9 cellular contexts compared by ENCODE assay signal in genomic region chrX:38375888-38376287, GRCh38. TPM values are rescaled to one million over a fixed set of nuclear protein-coding genes. Genes with fewer than 3 reads are reported as not detected.
DNase-seq lines count a peak whose midpoint lies in the region; ATAC-seq and TF ChIP-seq lines count a peak whose summit lies in the region.
"Had no signal": no experiment of that assay in that cellular context is flagged by ENCODE, and none has a peak within 500 bp of the region (broad histone marks: within the 10 kb centered on the region; RNA-seq: fewer than 3 reads in every experiment).

No MANE protein-coding gene starts in this region.

- H3K27ac Mint-ChIP-seq in activated naive CD4-positive, alpha-beta T cell treated with anti-CD3 and anti-CD28 coated beads, Interleukin-2, amount 50 U/mL, for 72 hours = no peak overlapping the region
- H3K27ac Mint-ChIP-seq: T-cell had no signal

- ATAC-seq in GM19351 (IDR thresholded peaks at IDR 0.05; ENCODE audit: unreplicated experiment) (peak; percentile 77), foreskin keratinocyte (no peak), HG02642 (IDR thresholded peaks at IDR 0.05; ENCODE audit: poor library complexity, unreplicated experiment) (no peak)
- no peak for ATAC-seq in activated naive CD4-positive, alpha-beta T cell treated with anti-CD3 and anti-CD28 coated beads, Interleukin-2, amount 50 U/mL, for 72 hours
- ATAC-seq: T-cell had no signal

- H3K27ac ChIP-seq in OCI-LY7 (ENCODE audit: low read depth, low read length, poor library complexity, severe bottlenecking) (no peak overlapping the region), foreskin keratinocyte (no peak overlapping the region)

- no peaks in the 10 kb centered on the region for H4K20me1 ChIP-seq in OCI-LY7 (ENCODE audit: insufficient read depth, low read length)

- DNase-seq in AG10803 (ENCODE audit: low read depth) (no peak), OCI-LY7 (ENCODE audit: low spot score) (peak; percentile 14), foreskin keratinocyte (peak in 1 of 2 donors; percentile 5), dedifferentiated amniotic fluid mesenchymal stem cell (ENCODE audit: extremely low spot score) (no peak), nucleus accumbens (lab: John Stamatoyannopoulos, UW) (no peak)
- DNase-seq in activated naive CD4-positive, alpha-beta T cell treated with anti-CD3 and anti-CD28 coated beads, Interleukin-2, amount 50 U/mL, for 72 hours (ENCODE audit: low spot score in 2 of 2) = no peak
- DNase-seq: T-cell had no signal

- no peaks in the 10 kb centered on the region for H3K9me2 ChIP-seq in OCI-LY7 (ENCODE audit: insufficient read depth, low read length)

- intact Hi-C loops in OCI-LY7 (cut with micrococcal nuclease; ENCODE audit: unreplicated experiment) = no loop called here

- H3K4me3 ChIP-seq in AG10803 (ENCODE audit: low read length) (no peak overlapping the region), OCI-LY7 (ENCODE audit: low read depth, low read length, poor library complexity, severe bottlenecking) (no peak overlapping the region)

- no peaks in the 10 kb centered on the region for H3K9me3 Mint-ChIP-seq in activated naive CD4-positive, alpha-beta T cell treated with anti-CD3 and anti-CD28 coated beads, Interleukin-2, amount 50 U/mL, for 72 hours
- H3K9me3 Mint-ChIP-seq: T-cell had no signal

- CTCF ChIA-PET in OCI-LY7 (lab: Charles Lee; ENCODE audit: unreplicated experiment) = no interaction called here

- no peaks in the 10 kb centered on the region for H3K79me2 ChIP-seq in OCI-LY7 (ENCODE audit: insufficient read depth, low read depth, low read length)

- peaks cover 2% of the 10 kb centered on the region for H3K27me3 ChIP-seq in foreskin keratinocyte

- no peaks in the 10 kb centered on the region for H3K4me1 ChIP-seq in OCI-LY7 (ENCODE audit: insufficient read depth, low read length, poor library complexity, severe bottlenecking)
- no peaks in the 10 kb centered on the region for H3K4me1 ChIP-seq in foreskin keratinocyte

- H3K36me3 Mint-ChIP-seq in activated naive CD4-positive, alpha-beta T cell treated with anti-CD3 and anti-CD28 coated beads, Interleukin-2, amount 50 U/mL, for 72 hours = no peaks in the 10 kb centered on the region
- H3K36me3 Mint-ChIP-seq: T-cell had no signal

- no peak overlapping the region for H2AFZ ChIP-seq in OCI-LY7 (ENCODE audit: low read length)

- BruUV-seq in OCI-LY7 (replicated peaks; lab: Mats Ljungman, UMichigan) = no TSS peak

- H3K4me2 ChIP-seq in OCI-LY7 (ENCODE audit: low read length) = no peak overlapping the region

- peak; percentile 46; the same call in 1 of the 2 replicates for TF ChIP-seq CTCF in AG10803 (conservative IDR thresholded peaks at IDR 0.05; ENCODE audit: low read length)
- peak; percentile 67 for TF ChIP-seq CTCF in OCI-LY7 (conservative IDR thresholded peaks at IDR 0.05; ENCODE audit: low read length)
- peak; percentile 55 for TF ChIP-seq CTCF in foreskin keratinocyte (conservative IDR thresholded peaks at IDR 0.05)

- POLR2A ChIA-PET in OCI-LY7 (lab: Charles Lee) = no interaction called here

- H3K9me3 ChIP-seq in OCI-LY7 (ENCODE audit: low read length) = no peaks in the 10 kb centered on the region

- H3K36me3 ChIP-seq in OCI-LY7 (ENCODE audit: insufficient read depth, low read length) = no peaks in the 10 kb centered on the region

RNA-seq across cellular contexts. Expression of gene OTC, which starts 23.5 kb away (rescaled TPM):
- total RNA-seq in OCI-LY7 (2014; rRNA removed; shearing (Covaris generic)) = not detected in 2 replicates
- total RNA-seq in OCI-LY7 (2022) (not detected in 2 replicates), foreskin keratinocyte (not detected in 2 replicates)
- not detected in 2 replicates for polyA plus RNA-seq in foreskin keratinocyte
- total RNA-seq in activated naive CD4-positive, alpha-beta T cell treated with anti-CD3 and anti-CD28 coated beads, Interleukin-2, amount 50 U/mL, for 72 hours = not detected
- total RNA-seq: T-cell had no signal

RNA-seq across cellular contexts. Expression of gene RPGR, which starts 48.6 kb away (rescaled TPM):
- 11.6 and 18.2 TPM in 2 replicates for total RNA-seq in OCI-LY7 (2014; rRNA removed; shearing (Covaris generic))
- total RNA-seq in OCI-LY7 (2022) (12.4 and 21.6 TPM in 2 replicates), foreskin keratinocyte (5.0 and 5.4 TPM in 2 replicates)
- polyA plus RNA-seq in foreskin keratinocyte = 2.2 and 2.4 TPM in 2 replicates
- total RNA-seq in activated naive CD4-positive, alpha-beta T cell treated with anti-CD3 and anti-CD28 coated beads, Interleukin-2, amount 50 U/mL, for 72 hours = 1 to 10 TPM; 6.3 to 8.0 TPM
